Comparison of ENCODE assay signal across 25 cellular contexts in the genomic region with DNA sequence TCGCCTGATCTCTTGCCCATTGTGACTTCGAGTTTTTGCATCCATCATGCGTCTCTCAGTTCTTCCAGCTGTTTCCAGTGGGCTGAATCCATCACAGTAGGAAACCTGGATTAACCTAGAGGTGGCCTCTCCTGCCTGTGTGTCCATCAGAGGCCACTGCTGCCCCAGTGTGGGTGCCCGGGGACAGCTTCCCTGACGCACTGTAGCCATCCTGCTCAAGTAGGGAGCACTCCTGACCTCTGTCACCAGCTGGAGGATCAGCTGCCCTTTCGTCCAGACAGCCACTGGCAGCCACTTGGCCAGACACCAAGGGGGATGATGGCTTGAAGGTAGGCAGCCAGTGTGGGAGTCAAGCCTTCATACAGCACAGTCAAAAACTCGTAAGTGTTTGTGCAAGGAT.
"Had no signal": no experiment of that assay in that cellular context is flagged by ENCODE, and none has a peak within 500 bp of the region (broad histone marks: within the 10 kb centered on the region; RNA-seq: fewer than 3 reads in every experiment).

No MANE protein-coding gene starts in this region.

- H3K27ac ChIP-seq: KMS-11, SJSA1 had no signal

- H3K9me3 ChIP-seq: SJSA1 had no signal

- ATAC-seq: activated CD8-positive, alpha-beta memory T cell treated with anti-CD3 and anti-CD28 coated beads, Interleukin-2, amount 10 ng/mL, durations not matched to agents 7 days and 5 days; activated T-cell treated with anti-CD3 and anti-CD28 coated beads, Interleukin-2, amount 50 U/mL, for 4 hours; Panc1; SK-N-SH treated with all-trans-retinoic acid at 6 μM for 48 hours; WTC11 had no signal

- DNase-seq: activated CD4-positive, alpha-beta T cell treated with anti-CD3 and anti-CD28 coated beads for 48 hours; activated CD4-positive, alpha-beta T cell treated with anti-CD3 and anti-CD28 coated beads, Interleukin-2, amount 50 U/mL, for 4 hours; activated CD4-positive, CD25-positive, alpha-beta regulatory T cell treated with anti-CD3 and anti-CD28 coated beads, Interleukin-2, amount 50 U/mL, for 72 hours; activated CD8-positive, alpha-beta memory T cell treated with anti-CD3 and anti-CD28 coated beads, Interleukin-2, amount 10 ng/mL, durations not matched to agents 7 days and 5 days; activated gamma-delta T cell; activated naive CD4-positive, alpha-beta T cell treated with anti-CD3 and anti-CD28 coated beads for 36 hours; activated T-cell treated with anti-CD3 and anti-CD28 coated beads, Interleukin-2, amount 50 U/mL, for 4 hours; amygdala; NCI-H1092; NCI-H1417 treated with DMSO at 0.1 percent for 48 hours; NCI-H1694; NCI-H2029; NCI-H2107; NCI-H2171 treated with DMSO at 0.1 percent for 48 hours; NCI-H226; NCI-H526 treated with DMSO at 0.1 percent for 48 hours; NCI-H82; RPMI8226; SHP77; SW 1271 had no signal

- H3K27me3 ChIP-seq: SJSA1 had no signal

- H3K4me3 ChIP-seq: SJSA1 had no signal

- H3K36me3 ChIP-seq: SJSA1 had no signal

- H3K4me1 ChIP-seq: SJSA1 had no signal
